In genomic region chr6:41895300-41896233, GRCh38 we compare ENCODE assay signal across 7 cellular contexts. TPM values are rescaled to one million over a fixed set of nuclear protein-coding genes. Genes with fewer than 3 reads are reported as not detected.
DNase-seq lines count a peak whose midpoint lies in the region; ATAC-seq and TF ChIP-seq lines count a peak whose summit lies in the region.

TSS of gene USP49 (minus strand) at chr6:41895375. CDS start at chr6:41806983, 88,392 bp downstream.

- H3K4me1 ChIP-seq in sigmoid colon = peaks cover 0 to 20% (median 12%) of the 10 kb centered on the region in 4 donors

- intact Hi-C loops in sigmoid colon (cut with DNase I) = loop anchor here (2.0 to 10.0 kb wide), 4 partner anchors 45 to 319 kb away; partner anchors contain the start of genes CCND3, MRPS10, PRICKLE4 and TOMM6

- H3K27ac ChIP-seq in sigmoid colon = peak within 1 kb of the TSS; percentile 81 to 89 (median 84)

- peak; percentile 85 for ATAC-seq in GM18517 (IDR thresholded peaks at IDR 0.05; ENCODE audit: unreplicated experiment)
- ATAC-seq in HG03025 (IDR thresholded peaks at IDR 0.05; ENCODE audit: low FRiP score, unreplicated experiment) = peak; percentile 78

- TF ChIP-seq POLR2A in sigmoid colon (IDR thresholded peaks at IDR 0.05) = no peak

- in situ Hi-C loops in astrocyte of the spinal cord (cut with HindIII; ENCODE audit: low sequenced_read_pairs) = no loop called here

- TF ChIP-seq CTCF in astrocyte of the spinal cord (IDR thresholded peaks at IDR 0.05; ENCODE audit: low read depth, low read length) = no peak
- no peak for TF ChIP-seq CTCF in sigmoid colon (IDR thresholded peaks at IDR 0.05)

- DNase-seq in NCI-H2029 treated with DMSO at 0.1 percent for 48 hours (lab: John Stamatoyannopoulos, UW) (peak; percentile 93), T-helper 9 cell (peak; percentile 93), astrocyte of the spinal cord (ENCODE audit: low read depth, low spot score) (peak; percentile 81), iPS DF 19.7 (ENCODE audit: low read depth, low spot score) (peak; percentile 75), sigmoid colon (peak; percentile 94)

- 1% methylated on average over 55 of the region's 55 CpGs for WGBS in sigmoid colon, 2 donors

- no peaks in the 10 kb centered on the region for H3K9me3 ChIP-seq in sigmoid colon

- no peaks in the 10 kb centered on the region for H3K36me3 ChIP-seq in sigmoid colon

- H3K4me3 ChIP-seq in astrocyte of the spinal cord (ENCODE audit: low read depth, low read length) (peak within 1 kb of the TSS; percentile 80), sigmoid colon (peak within 1 kb of the TSS; percentile 58 to 79 (median 75))

- TF ChIP-seq EP300 in sigmoid colon (IDR thresholded peaks at IDR 0.05) = no peak

- no peaks in the 10 kb centered on the region for H3K27me3 ChIP-seq in sigmoid colon

RNA-seq across cellular contexts. Expression of gene USP49, which starts in this region (rescaled TPM):
- 1 to 10 TPM; 2.1 to 10.0 (median 3.1) TPM for total RNA-seq in sigmoid colon
- polyA plus RNA-seq in sigmoid colon = 1 to 10 TPM in 1 of 3 donors, under 1 TPM in 2; 0.23 to 1.9 (median 0.60) TPM

Comparison
In these comparisons a context has a peak if more than half of its experiments do, and no peak if none do; other contexts are left out.
1. Peak in every context shown above with its lines: DNase-seq, ATAC-seq, H3K4me3 ChIP-seq and H3K27ac ChIP-seq.